Comparison of ENCODE assay signal across 1 cellular context in genomic region chr7:139091677-139091996, GRCh38.
TF ChIP-seq lines count a peak whose summit lies in the region.

No MANE protein-coding gene starts in this region.

TF ChIP-seq in endothelial cell of umbilical vein, 7 proteins besides CTCF, POLR2A, EP300 and RAD21 (continued from another document):
- TF ChIP-seq EZH2 (IDR thresholded peaks at IDR 0.05; ENCODE audit: borderline replicate concordance, low read depth, low read length, severe bottlenecking) = no peak
- TF ChIP-seq MYC (IDR thresholded peaks at IDR 0.05; ENCODE audit: low read depth, low read length) = no peak
- no peak for TF ChIP-seq MAX (IDR thresholded peaks at IDR 0.05; ENCODE audit: insufficient read depth, insufficient read length)
